ENCODE assay signal across 1 cellular context in genomic region chr5:36689225-36689624, GRCh38.
TF ChIP-seq lines count a peak whose summit lies in the region.

No MANE protein-coding gene starts in this region.

TF ChIP-seq in H1, 55 proteins besides CTCF, POLR2A, EP300 and RAD21:
- TF ChIP-seq ATF2 (IDR thresholded peaks at IDR 0.05; ENCODE audit: low read length), result no peak
- no peak for TF ChIP-seq EZH2 (IDR thresholded peaks at IDR 0.05; ENCODE audit: low read depth, low read length, severe bottlenecking)
- no peak for TF ChIP-seq JUN (IDR thresholded peaks at IDR 0.05; ENCODE audit: low read depth, low read length)
- no peak for TF ChIP-seq SIN3A (conservative IDR thresholded peaks at IDR 0.05 in 1 of 2, IDR thresholded peaks at IDR 0.05 in 1 of 2; ENCODE audit: low read depth in 1 of 2, low read length in 2 of 2)
- TF ChIP-seq USF2 (IDR thresholded peaks at IDR 0.05; ENCODE audit: low read length), result no peak
- no peak for TF ChIP-seq TEAD4 (IDR thresholded peaks at IDR 0.05; ENCODE audit: low read depth, low read length)
- no peak for TF ChIP-seq ZNF274 (IDR thresholded peaks at IDR 0.05; ENCODE audit: borderline replicate concordance, extremely low read depth, low read length)
- no peak for TF ChIP-seq RXRA (IDR thresholded peaks at IDR 0.05; ENCODE audit: insufficient read depth, low read depth, low read length)
- no peak for TF ChIP-seq BACH1 (IDR thresholded peaks at IDR 0.05; ENCODE audit: low read length)
- no peak for TF ChIP-seq POLR2AphosphoS5 (IDR thresholded peaks at IDR 0.05; ENCODE audit: low read depth, low read length)
- TF ChIP-seq CHD2 (IDR thresholded peaks at IDR 0.05; ENCODE audit: low read length), result no peak
- TF ChIP-seq ATF3 (IDR thresholded peaks at IDR 0.05; ENCODE audit: insufficient read depth, low read depth, low read length), result no peak
- TF ChIP-seq RFX5 (IDR thresholded peaks at IDR 0.05; ENCODE audit: borderline replicate concordance, low read depth, low read length), result no peak
- TF ChIP-seq SIRT6 (IDR thresholded peaks at IDR 0.05; ENCODE audit: low read length), result no peak
- no peak for TF ChIP-seq EGR1 (IDR thresholded peaks at IDR 0.05; ENCODE audit: borderline replicate concordance, low read depth, low read length)
- TF ChIP-seq BCL11A (IDR thresholded peaks at IDR 0.05; ENCODE audit: low read depth in 2 of 2, low read length in 2 of 2), result no peak
- no peak for TF ChIP-seq RBBP5 (IDR thresholded peaks at IDR 0.05; ENCODE audit: borderline replicate concordance, low read depth, low read length)
